8 cellular contexts compared by ENCODE assay signal in the genomic region with DNA sequence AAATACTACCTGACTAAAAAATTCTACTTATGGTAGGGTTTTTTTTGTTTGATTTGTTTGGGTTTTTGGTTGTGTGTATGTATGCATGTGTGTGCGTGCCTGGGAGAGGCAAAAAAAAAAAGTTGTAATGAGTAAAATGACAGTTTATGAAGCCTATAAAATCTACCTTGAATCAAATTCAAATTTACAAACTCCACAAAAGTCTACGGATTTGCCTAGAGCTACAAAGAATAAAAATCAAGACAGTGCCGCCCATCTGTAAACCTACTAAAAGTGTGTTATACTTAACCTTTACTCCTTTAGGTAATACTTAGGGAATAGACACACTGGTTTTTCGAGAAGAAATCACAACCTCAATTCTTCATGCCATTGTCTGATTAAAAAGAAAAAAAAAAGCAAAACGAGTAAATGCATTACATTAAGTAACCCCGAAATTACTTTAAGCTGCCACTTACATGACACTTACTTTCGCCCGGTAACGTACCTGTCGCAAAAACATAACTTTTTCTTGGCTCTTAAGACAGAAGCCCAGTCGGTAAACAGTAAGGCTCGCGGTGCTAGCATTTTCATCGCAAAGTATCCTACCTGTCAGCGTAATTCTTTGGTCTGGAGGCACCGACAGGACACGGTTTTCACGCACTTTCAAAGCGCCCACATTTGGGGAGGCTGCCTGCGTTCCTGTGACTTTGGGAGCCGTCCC.
DNase-seq lines count a peak whose midpoint lies in the region; ATAC-seq and TF ChIP-seq lines count a peak whose summit lies in the region.

No MANE protein-coding gene starts in this region.

- H3K4me1 ChIP-seq in iPS DF 6.9 (ENCODE audit: control insufficient read depth, insufficient read depth, low read length), result no peaks in the 10 kb centered on the region

- H3K27ac ChIP-seq in WERI-Rb-1, result no peak overlapping the region
- H3K27ac ChIP-seq in iPS DF 6.9 (ENCODE audit: low read length), result no peak overlapping the region

- no peaks in the 10 kb centered on the region for H3K9me3 Mint-ChIP-seq in stimulated activated naive B cell treated with anti-CD40 and anti-IgM and Interleukin-4, amounts not matched to agents 10 μg/mL and 1 μg/mL and 100 μg/mL, for 72 hours

- peak overlapping the region; percentile 73 to 92 for H3K4me3 Mint-ChIP-seq in stimulated activated naive B cell treated with anti-CD40 and anti-IgM and Interleukin-4, amounts not matched to agents 10 μg/mL and 1 μg/mL and 100 μg/mL, for 72 hours

- no peak overlapping the region for H3K27ac Mint-ChIP-seq in stimulated activated naive B cell treated with anti-CD40 and anti-IgM and Interleukin-4, amounts not matched to agents 10 μg/mL and 1 μg/mL and 100 μg/mL, for 72 hours

- H3K27me3 ChIP-seq in WERI-Rb-1 (ENCODE audit: insufficient read depth, low read depth, severe bottlenecking) (no peaks in the 10 kb centered on the region), iPS DF 6.9 (ENCODE audit: control insufficient read depth, insufficient read depth, low read length) (no peaks in the 10 kb centered on the region)

- 100% methylated on average over 1 of the region's 21 CpGs for WGBS in iPS DF 6.9 (ENCODE audit: insufficient coverage, insufficient read length)

- H3K36me3 Mint-ChIP-seq in stimulated activated naive B cell treated with anti-CD40 and anti-IgM and Interleukin-4, amounts not matched to agents 10 μg/mL and 1 μg/mL and 100 μg/mL, for 72 hours, result peaks cover 0 to 3% of the 10 kb centered on the region in 2 donors

- H3K9me3 ChIP-seq in WERI-Rb-1 (ENCODE audit: severe bottlenecking), result no peaks in the 10 kb centered on the region
- H3K9me3 ChIP-seq in iPS DF 6.9 (ENCODE audit: control insufficient read depth, insufficient read depth, low read length), result no peaks in the 10 kb centered on the region

- peak; percentile 64 for DNase-seq in NCI-H526 treated with DMSO at 0.1 percent for 48 hours (lab: John Stamatoyannopoulos, UW)
- no peak for DNase-seq in NCI-H526 (lab: John Stamatoyannopoulos, UW)
- DNase-seq in WERI-Rb-1, result no peak
- no peak for DNase-seq in iPS DF 6.9 (ENCODE audit: low read depth, low spot score)
- no peak for DNase-seq in stimulated activated naive B cell treated with anti-CD40 and anti-IgM and Interleukin-4, amounts not matched to agents 10 μg/mL and 1 μg/mL and 100 μg/mL, for 72 hours
- DNase-seq in NCI-H2171 treated with DMSO at 0.1 percent for 48 hours (lab: John Stamatoyannopoulos, UW), result no peak
- no peak for DNase-seq in iPS-NIHi7 (ENCODE audit: extremely low spot score)

- peaks cover 3 to 11% of the 10 kb centered on the region in 2 donors for H3K4me1 Mint-ChIP-seq in stimulated activated naive B cell treated with anti-CD40 and anti-IgM and Interleukin-4, amounts not matched to agents 10 μg/mL and 1 μg/mL and 100 μg/mL, for 72 hours

- peaks cover 12 to 22% of the 10 kb centered on the region in 2 donors for H3K27me3 Mint-ChIP-seq in stimulated activated naive B cell treated with anti-CD40 and anti-IgM and Interleukin-4, amounts not matched to agents 10 μg/mL and 1 μg/mL and 100 μg/mL, for 72 hours

- H3K36me3 ChIP-seq in WERI-Rb-1, result no peaks in the 10 kb centered on the region
- H3K36me3 ChIP-seq in iPS DF 6.9 (ENCODE audit: control insufficient read depth, insufficient read depth, low read length), result no peaks in the 10 kb centered on the region

- H3K4me3 ChIP-seq in WERI-Rb-1 (ENCODE audit: low read depth, low read length) (peak overlapping the region; percentile 75), iPS DF 6.9 (ENCODE audit: low read length) (peak overlapping the region; percentile 94)

- no peak for ATAC-seq in stimulated activated naive B cell treated with anti-CD40 and anti-IgM and Interleukin-4, amounts not matched to agents 10 μg/mL and 1 μg/mL and 100 μg/mL, for 72 hours (replicated peaks)
- no peak for ATAC-seq in HG03378 (IDR thresholded peaks at IDR 0.05; ENCODE audit: unreplicated experiment)

- no peak for TF ChIP-seq CTCF in WERI-Rb-1 (IDR thresholded peaks at IDR 0.05; ENCODE audit: low read depth, low read length)
